ENCODE assay signal across 29 cellular contexts in the genomic region with DNA sequence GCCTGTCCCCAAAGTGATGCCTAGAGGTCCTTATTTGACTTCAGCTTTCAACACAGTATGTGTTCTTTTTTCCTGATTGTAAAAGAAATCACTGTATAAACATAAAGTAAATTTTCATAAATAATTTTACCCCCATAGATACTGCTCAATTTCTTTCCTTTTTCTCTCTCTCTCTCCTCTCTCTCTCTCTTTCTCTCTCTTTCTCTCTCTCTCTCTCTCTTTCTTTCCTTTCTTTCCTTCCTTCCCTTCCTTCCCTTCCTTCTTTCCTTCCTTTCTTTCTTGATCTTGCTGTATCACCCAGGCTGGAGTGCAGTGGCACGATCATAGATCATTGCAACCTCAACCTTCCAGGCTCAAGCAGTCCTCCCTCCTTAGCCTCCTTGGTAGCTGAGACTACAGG.
"Had no signal": no experiment of that assay in that cellular context is flagged by ENCODE, and none has a peak within 500 bp of the region (broad histone marks: within the 10 kb centered on the region; RNA-seq: fewer than 3 reads in every experiment).

No MANE protein-coding gene starts in this region.

- H3K36me3 ChIP-seq: colonic mucosa, esophagus muscularis mucosa, esophagus squamous epithelium, gastrocnemius medialis, gastroesophageal sphincter, heart left ventricle, heart right ventricle had no signal

- DNase-seq: colonic mucosa; cortex of kidney; dermis blood vessel endothelial cell; dorsolateral prefrontal cortex; effector CD4-positive, alpha-beta T cell; effector CD8-positive, alpha-beta T cell; effector memory CD4-positive, alpha-beta T cell; effector memory CD8-positive, alpha-beta T cell; endodermal cell; erythroblast; esophagus squamous epithelium; foreskin fibroblast; foreskin keratinocyte; foreskin melanocyte; gastrocnemius medialis; glutamatergic neuron; head of caudate nucleus; heart left ventricle; heart right ventricle had no signal

- H3K27ac Mint-ChIP-seq: dendritic cell treated with granulocyte-macrophage colony-stimulating factor and Interleukin-4, amounts not matched to agents 40 ng/mL and 50 ng/mL, for 4 days; effector memory CD8-positive, alpha-beta T cell; endodermal cell had no signal

- H3K4me1 ChIP-seq: colonic mucosa, foreskin keratinocyte, gastroesophageal sphincter had no signal

- H3K27me3 ChIP-seq: colonic mucosa, dorsolateral prefrontal cortex, esophagus muscularis mucosa, esophagus squamous epithelium, foreskin keratinocyte, gastrocnemius medialis, gastroesophageal sphincter, heart left ventricle, heart right ventricle had no signal

- H3K4me3 ChIP-seq: colonic mucosa, coronary artery, dorsolateral prefrontal cortex, esophagus muscularis mucosa, esophagus squamous epithelium, gastrocnemius medialis, gastroesophageal sphincter, heart left ventricle, heart right ventricle had no signal

- H3K9me3 Mint-ChIP-seq: dendritic cell treated with granulocyte-macrophage colony-stimulating factor and Interleukin-4, amounts not matched to agents 40 ng/mL and 50 ng/mL, for 4 days; effector memory CD8-positive, alpha-beta T cell; endodermal cell had no signal

- ATAC-seq: effector memory CD8-positive, alpha-beta T cell; esophagus mucosa; foreskin keratinocyte; gastrocnemius medialis; gastroesophageal sphincter; heart left ventricle; heart right ventricle had no signal

- H3K27me3 Mint-ChIP-seq: dendritic cell treated with granulocyte-macrophage colony-stimulating factor and Interleukin-4, amounts not matched to agents 40 ng/mL and 50 ng/mL, for 4 days had no signal

- H3K4me3 Mint-ChIP-seq: dendritic cell treated with granulocyte-macrophage colony-stimulating factor and Interleukin-4, amounts not matched to agents 40 ng/mL and 50 ng/mL, for 4 days; effector memory CD8-positive, alpha-beta T cell; endodermal cell had no signal

- H3K27ac ChIP-seq: colonic mucosa, coronary artery, dorsolateral prefrontal cortex, epithelial cell of prostate, esophagus muscularis mucosa, esophagus squamous epithelium, foreskin keratinocyte, gastrocnemius medialis, gastroesophageal sphincter had no signal

- H3K9me3 ChIP-seq: colonic mucosa, esophagus muscularis mucosa, esophagus squamous epithelium, gastrocnemius medialis, gastroesophageal sphincter, heart left ventricle, heart right ventricle had no signal

- FAIRE-seq: colon, endometrium, endothelial cell of umbilical vein, frontal cortex had no signal
